8 cellular contexts compared by ENCODE assay signal in the genomic region with DNA sequence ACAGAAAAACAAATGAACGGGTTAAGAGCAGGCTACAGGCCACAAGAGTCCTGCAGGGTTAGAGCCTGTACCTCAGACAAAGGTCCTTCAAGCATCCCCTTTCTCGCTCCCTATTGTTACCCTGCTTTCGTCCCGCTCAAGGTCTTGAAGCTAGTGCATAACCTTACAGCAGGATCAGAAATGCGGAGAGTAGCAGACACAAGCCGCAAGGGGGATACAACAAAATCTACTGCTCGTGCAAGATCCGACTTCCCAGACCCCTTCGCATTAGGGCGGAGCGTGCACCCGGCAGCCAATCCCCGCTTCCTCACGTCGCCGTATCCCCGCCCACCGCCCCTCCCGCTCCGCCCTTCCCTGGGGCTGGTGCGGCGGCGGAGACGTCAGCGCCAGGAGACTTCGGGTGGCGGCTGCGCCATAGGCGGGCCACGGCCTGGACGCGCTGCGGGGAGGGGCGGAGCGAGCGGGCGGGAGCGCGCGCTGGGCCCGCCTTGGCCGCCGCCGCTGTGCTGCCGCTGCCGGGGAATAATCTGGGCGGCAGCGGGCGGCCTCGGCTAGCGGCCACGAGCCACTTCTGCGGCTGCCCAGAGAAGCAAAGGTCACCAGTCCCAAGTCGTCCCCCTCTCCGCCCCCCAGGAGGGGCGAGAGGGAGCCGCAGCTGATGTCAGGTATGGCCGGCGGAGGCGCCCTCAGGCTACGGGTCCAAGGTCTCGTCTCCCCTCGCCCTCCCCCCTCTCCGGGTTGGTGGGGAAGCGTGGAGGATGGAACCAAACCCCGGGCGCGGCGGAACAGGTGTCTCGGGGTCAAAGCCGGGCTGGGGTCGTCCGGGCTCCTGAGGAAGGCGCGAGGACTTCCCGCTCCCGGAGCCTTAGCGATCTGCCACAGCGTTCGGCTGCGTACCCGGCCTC. TPM values are rescaled to one million over a fixed set of nuclear protein-coding genes. Genes with fewer than 3 reads are reported as not detected.
DNase-seq lines count a peak whose midpoint lies in the region; ATAC-seq and TF ChIP-seq lines count a peak whose summit lies in the region.

A gene (plus strand): TSS at position 389 of the 905 bp plus-strand sequence. CDS start 51,776 bp downstream, outside the sequence.

- intact Hi-C loops in right cardiac atrium (cut with DNase I), result no loop called here
- intact Hi-C loops in uterus (cut with DNase I; ENCODE audit: low total_unique reads), result no loop called here

- H3K27me3 ChIP-seq in right cardiac atrium (ENCODE audit: control insufficient read depth, insufficient read depth) (no peaks in the 10 kb centered on the region), uterus (no peaks in the 10 kb centered on the region)

- no peaks in the 10 kb centered on the region for H3K9me3 ChIP-seq in right cardiac atrium (ENCODE audit: control insufficient read depth, low read length)
- no peaks in the 10 kb centered on the region for H3K9me3 ChIP-seq in uterus

- peak; percentile 87 to 94 for TF ChIP-seq POLR2A in uterus (IDR thresholded peaks at IDR 0.05)

- no peaks in the 10 kb centered on the region for H3K36me3 ChIP-seq in uterus

- peak; percentile 67 for ATAC-seq in GM18499 (IDR thresholded peaks at IDR 0.05; ENCODE audit: insufficient read depth, unreplicated experiment)
- peak; percentile 81 for ATAC-seq in HG02943 (IDR thresholded peaks at IDR 0.05; ENCODE audit: low read depth, unreplicated experiment)
- peak; percentile 99 for ATAC-seq in right cardiac atrium

- TF ChIP-seq CTCF in uterus (IDR thresholded peaks at IDR 0.05), result peak in 3 of 4 experiments; percentile 39 to 66 (median 53)

- under 1% methylated on average over 82 of the region's 82 CpGs for WGBS in right cardiac atrium

- peaks cover 3% of the 10 kb centered on the region for H3K4me1 ChIP-seq in right cardiac atrium (ENCODE audit: control insufficient read depth, insufficient read depth, low read length)
- no peaks in the 10 kb centered on the region for H3K4me1 ChIP-seq in uterus

- DNase-seq in NCI-H187 (lab: John Stamatoyannopoulos, UW) (peak; percentile 80 to 93), T-helper 2 cell (peak; percentile 96 to 99 (median 96)), anterior cingulate cortex (lab: John Stamatoyannopoulos, UW) (peak; percentile 69 to 99 (median 96)), right cardiac atrium (peak; percentile 98 to 99 (median 99)), pulmonary artery endothelial cell (ENCODE audit: low read depth, low spot score) (peak; percentile 96), uterus (peak; percentile 97)

- peak within 1 kb of the TSS; percentile 88 for H3K4me3 ChIP-seq in right cardiac atrium (ENCODE audit: low read length)
- H3K4me3 ChIP-seq in uterus, result peak within 1 kb of the TSS; percentile 96

- H3K27ac ChIP-seq in right cardiac atrium (ENCODE audit: low read length) (peak within 1 kb of the TSS; percentile 93), uterus (peak within 1 kb of the TSS; percentile 95 to 97)

RNA-seq across cellular contexts. Expression of the gene that starts here (rescaled TPM):
- total RNA-seq in right cardiac atrium (10 to 100 TPM; 19.2 to 23.3 (median 20.1) TPM), pulmonary artery endothelial cell (28.8 and 29.4 TPM in 2 replicates), uterus (10 to 100 TPM in 3 of 4 donors, 1 to 10 TPM in 1; 1.3 to 41.6 (median 15.1) TPM)
- 5.2 TPM for polyA plus RNA-seq in right cardiac atrium

Comparison
In these comparisons a context has a peak if more than half of its experiments do, and no peak if none do; other contexts are left out.
1. Peak in every context shown above with its lines: DNase-seq, ATAC-seq, H3K4me3 ChIP-seq and H3K27ac ChIP-seq.